In the genomic region with DNA sequence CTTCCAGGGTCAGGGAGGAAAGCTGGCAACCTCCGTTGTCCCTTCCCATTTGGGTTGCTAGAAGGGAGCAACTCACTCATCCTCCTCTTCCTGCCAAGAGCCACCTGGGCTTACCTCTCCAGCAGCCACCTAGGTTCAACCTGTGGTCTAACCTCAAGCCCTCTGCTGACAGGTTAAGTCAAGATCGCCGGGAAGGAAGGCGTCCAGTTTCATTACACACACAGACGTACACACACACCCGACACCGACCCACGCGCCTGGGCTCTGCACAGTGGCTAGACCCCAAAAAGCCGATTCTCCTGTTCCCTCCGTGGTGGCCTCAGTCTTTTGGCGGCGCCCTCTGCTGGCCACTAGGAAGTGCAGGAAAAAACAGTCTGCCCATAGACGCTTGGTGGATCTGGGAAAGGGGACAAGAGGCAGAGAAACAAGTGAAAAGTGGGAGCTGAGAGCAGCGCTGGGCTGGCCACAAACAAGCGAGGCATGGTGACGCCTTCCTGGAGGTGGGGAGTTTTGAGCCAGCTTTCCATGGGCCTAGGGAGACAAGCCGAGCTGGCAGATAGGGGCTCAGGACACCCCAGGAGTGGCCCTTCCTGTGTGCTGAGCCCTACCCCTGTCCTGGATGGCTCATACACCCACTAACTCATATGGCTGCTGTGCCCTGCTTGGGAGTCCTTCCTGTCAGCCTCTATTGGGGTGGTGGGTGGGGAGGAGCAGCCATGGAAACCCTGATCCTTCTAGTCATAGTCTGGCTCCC, we compare ENCODE assay signal across 8 cellular contexts. TPM values are rescaled to one million over a fixed set of nuclear protein-coding genes. Genes with fewer than 3 reads are reported as not detected.
A peak's percentile ranks its signal among the peaks of the same experiment; 100 is the strongest.
DNase-seq lines count a peak whose midpoint lies in the region; ATAC-seq and TF ChIP-seq lines count a peak whose summit lies in the region.

No MANE protein-coding gene starts in this region.

- ATAC-seq in DND-41 (ENCODE audit: insufficient read depth, low read depth) (peak; percentile 65), HG02938 (IDR thresholded peaks at IDR 0.05; ENCODE audit: unreplicated experiment) (peak; percentile 43)

- H2AFZ ChIP-seq in DND-41 (ENCODE audit: low read depth, low read length), result peak overlapping the region; percentile 85; the same call in 1 of the 2 replicates

- peak overlapping the region; percentile 99 for H3K4me2 ChIP-seq in DND-41 (ENCODE audit: insufficient read depth, low read length)

- peak overlapping the region; percentile 67; the same call in 1 of the 2 replicates for H3K27ac ChIP-seq in DND-41 (ENCODE audit: low read length)
- peak overlapping the region; percentile 79 to 91 for H3K27ac ChIP-seq in breast epithelium

- H3K4me1 ChIP-seq in DND-41 (ENCODE audit: insufficient read depth, low read length), result peaks cover 28% of the 10 kb centered on the region
- H3K4me1 ChIP-seq in breast epithelium, result peaks cover 4 to 21% of the 10 kb centered on the region in 2 donors

- H3K4me3 ChIP-seq in DND-41 (ENCODE audit: low read depth in 1 of 2, low read length in 2 of 2), result peak overlapping the region in 1 of 2 experiments; percentile 66; a peak in 2 of 4 replicates
- peak overlapping the region in 1 of 3 donors; percentile 73 for H3K4me3 ChIP-seq in breast epithelium

- H3K27me3 ChIP-seq in DND-41 (ENCODE audit: insufficient read depth, low read length, poor library complexity), result no peaks in the 10 kb centered on the region
- no peaks in the 10 kb centered on the region for H3K27me3 ChIP-seq in breast epithelium

- no peaks in the 10 kb centered on the region for H4K20me1 ChIP-seq in DND-41 (ENCODE audit: insufficient read depth, low read length)

- H3K9me3 ChIP-seq in DND-41 (ENCODE audit: insufficient read depth, low read length, severe bottlenecking) (no peaks in the 10 kb centered on the region), breast epithelium (no peaks in the 10 kb centered on the region)

- peak overlapping the region; percentile 59; the same call in 1 of the 2 replicates for H3K9ac ChIP-seq in DND-41 (ENCODE audit: low read depth, low read length)

- TF ChIP-seq CTCF in DND-41 (IDR thresholded peaks at IDR 0.05; ENCODE audit: borderline replicate concordance, extremely low read depth, low read length, poor library complexity, severe bottlenecking), result peak; percentile 96
- TF ChIP-seq CTCF in breast epithelium (IDR thresholded peaks at IDR 0.05), result peak; percentile 91 to 96 (median 94)

- DNase-seq in DND-41 (peak; percentile 76), T-helper 1 cell (peak in 4 of 5 donors; percentile 40 to 62 (median 47)), breast epithelium (ENCODE audit: low spot score in 2 of 2) (no peak), left kidney (ENCODE audit: low read depth, low spot score) (peak; percentile 95), amniotic stem cell (lab: John Stamatoyannopoulos, UW) (no peak), NCI-H1092 treated with DMSO at 0.1 percent for 48 hours (lab: John Stamatoyannopoulos, UW) (no peak)
- peak; percentile 10 to 51 (median 30) for DNase-seq in stimulated activated CD4-positive, alpha-beta T cell treated with anti-CD3 and anti-CD28 coated beads, TNF-alpha, amount 100 ng/mL, for 1 hour (ENCODE audit: low read depth in 3 of 3, low spot score in 1 of 3)

- no peak for TF ChIP-seq POLR2A in breast epithelium (IDR thresholded peaks at IDR 0.05)

- H3K36me3 ChIP-seq in DND-41 (ENCODE audit: insufficient read depth, low read length) (no peaks in the 10 kb centered on the region), breast epithelium (no peaks in the 10 kb centered on the region)

- intact Hi-C loops in breast epithelium (cut with DNase I; ENCODE audit: low total_unique reads), result loop anchor here (10.0 kb wide), 1 partner anchor 80 kb away; no protein-coding TSS in a partner anchor

- no peaks in the 10 kb centered on the region for H3K79me2 ChIP-seq in DND-41 (ENCODE audit: insufficient read depth, low read length)

RNA-seq across cellular contexts. Expression of a gene that starts 52.7 kb away (rescaled TPM):
- 10 to 100 TPM; 24.6 to 55.7 (median 30.4) TPM for total RNA-seq in breast epithelium

RNA-seq across cellular contexts. Expression of a gene that starts 52.8 kb away (rescaled TPM):
- 10 to 100 TPM; 16.7 to 21.8 (median 18.9) TPM for total RNA-seq in breast epithelium

Comparison
In these comparisons a context has a peak if more than half of its experiments do, and no peak if none do; other contexts are left out.
1. DNase-seq: peak in DND-41 (single experiment), T-helper 1 cell (4 of 5), left kidney (single experiment) and stimulated activated CD4-positive, alpha-beta T cell treated with anti-CD3 and anti-CD28 coated beads, TNF-alpha, amount 100 ng/mL, for 1 hour (3 of 3); none in breast epithelium (0 of 2), amniotic stem cell (single experiment) and NCI-H1092 treated with DMSO at 0.1 percent for 48 hours (single experiment).